ENCODE assay signal across 24 cellular contexts in genomic region chr11:10895285-10895684, GRCh38.
"Had no signal": no experiment of that assay in that cellular context is flagged by ENCODE, and none has a peak within 500 bp of the region (broad histone marks: within the 10 kb centered on the region; RNA-seq: fewer than 3 reads in every experiment).

No MANE protein-coding gene starts in this region.

- H3K27ac ChIP-seq: brain microvascular endothelial cell, ovary, thoracic aorta, uterus had no signal

- H3K9me3 ChIP-seq: gastroesophageal sphincter, ovary, right atrium auricular region, thoracic aorta, uterus had no signal

- DNase-seq: activated CD4-positive, alpha-beta memory T cell treated with anti-CD3 and anti-CD28 coated beads, Interleukin-2, amount 10 ng/mL, durations not matched to agents 7 days and 5 days; activated CD4-positive, alpha-beta T cell treated with anti-CD3 and anti-CD28 coated beads, Interleukin-2, amount 10 ng/mL, durations not matched to agents 24 days and 14 days; activated CD4-positive, CD25-positive, alpha-beta regulatory T cell treated with anti-CD3 and anti-CD28 coated beads, Interleukin-2, amount 50 U/mL, for 72 hours; activated CD8-positive, alpha-beta memory T cell treated with anti-CD3 and anti-CD28 coated beads, Interleukin-2, amount 50 U/mL, for 48 hours; activated gamma-delta T cell; activated naive CD4-positive, alpha-beta T cell treated with anti-CD3 and anti-CD28 coated beads, Interleukin-2, amount 50 U/mL, for 16 hours; activated T-cell treated with anti-CD3 and anti-CD28 coated beads, Interleukin-2, amount 50 U/mL, for 24 hours; amniotic stem cell; brain microvascular endothelial cell; caudate nucleus; cortex of kidney; hippocampal formation; left cardiac atrium; midbrain; naive thymus-derived CD4-positive, alpha-beta T cell; ovary; stimulated activated CD4-positive, alpha-beta T cell treated with anti-CD3 and anti-CD28 coated beads, Interleukin-2, amount 100 ng/mL, for 48 hours; stimulated activated naive CD8-positive, alpha-beta T cell treated with anti-CD3 and anti-CD28 coated beads, Interleukin-15, Interleukin-2, amounts not matched to agents 100 U/mL and 50 U/mL, for 24 hours; T-helper 2 cell; uterus had no signal

- ATAC-seq: gastroesophageal sphincter; left cardiac atrium; naive thymus-derived CD4-positive, alpha-beta T cell; stimulated activated naive CD8-positive, alpha-beta T cell treated with anti-CD3 and anti-CD28 coated beads, Interleukin-15, Interleukin-2, amounts not matched to agents 100 U/mL and 50 U/mL, for 24 hours had no signal

- H3K4me3 Mint-ChIP-seq: activated CD4-positive, alpha-beta memory T cell treated with anti-CD3 and anti-CD28 coated beads, Interleukin-2, amount 10 ng/mL, durations not matched to agents 7 days and 5 days; activated CD4-positive, alpha-beta T cell treated with anti-CD3 and anti-CD28 coated beads, Interleukin-2, amount 10 ng/mL, durations not matched to agents 24 days and 14 days; activated T-cell treated with anti-CD3 and anti-CD28 coated beads, Interleukin-2, amount 50 U/mL, for 24 hours; naive thymus-derived CD4-positive, alpha-beta T cell had no signal

- H3K27me3 ChIP-seq: brain microvascular endothelial cell, gastroesophageal sphincter, ovary, right atrium auricular region, uterus had no signal

- H3K27ac Mint-ChIP-seq: activated CD4-positive, alpha-beta memory T cell treated with anti-CD3 and anti-CD28 coated beads, Interleukin-2, amount 10 ng/mL, durations not matched to agents 7 days and 5 days; activated CD4-positive, alpha-beta T cell treated with anti-CD3 and anti-CD28 coated beads, Interleukin-2, amount 10 ng/mL, durations not matched to agents 24 days and 14 days; activated T-cell treated with anti-CD3 and anti-CD28 coated beads, Interleukin-2, amount 50 U/mL, for 24 hours had no signal

- H3K9me3 Mint-ChIP-seq: activated CD4-positive, alpha-beta memory T cell treated with anti-CD3 and anti-CD28 coated beads, Interleukin-2, amount 10 ng/mL, durations not matched to agents 7 days and 5 days had no signal

- H3K36me3 ChIP-seq: brain microvascular endothelial cell, gastroesophageal sphincter, ovary, right atrium auricular region, thoracic aorta, uterus had no signal

- H3K27me3 Mint-ChIP-seq: activated T-cell treated with anti-CD3 and anti-CD28 coated beads, Interleukin-2, amount 50 U/mL, for 24 hours; type B pancreatic cell had no signal

- H3K4me3 ChIP-seq: gastroesophageal sphincter, ovary, right atrium auricular region, thoracic aorta, uterus had no signal
